1 cellular context compared by ENCODE assay signal in the genomic region with DNA sequence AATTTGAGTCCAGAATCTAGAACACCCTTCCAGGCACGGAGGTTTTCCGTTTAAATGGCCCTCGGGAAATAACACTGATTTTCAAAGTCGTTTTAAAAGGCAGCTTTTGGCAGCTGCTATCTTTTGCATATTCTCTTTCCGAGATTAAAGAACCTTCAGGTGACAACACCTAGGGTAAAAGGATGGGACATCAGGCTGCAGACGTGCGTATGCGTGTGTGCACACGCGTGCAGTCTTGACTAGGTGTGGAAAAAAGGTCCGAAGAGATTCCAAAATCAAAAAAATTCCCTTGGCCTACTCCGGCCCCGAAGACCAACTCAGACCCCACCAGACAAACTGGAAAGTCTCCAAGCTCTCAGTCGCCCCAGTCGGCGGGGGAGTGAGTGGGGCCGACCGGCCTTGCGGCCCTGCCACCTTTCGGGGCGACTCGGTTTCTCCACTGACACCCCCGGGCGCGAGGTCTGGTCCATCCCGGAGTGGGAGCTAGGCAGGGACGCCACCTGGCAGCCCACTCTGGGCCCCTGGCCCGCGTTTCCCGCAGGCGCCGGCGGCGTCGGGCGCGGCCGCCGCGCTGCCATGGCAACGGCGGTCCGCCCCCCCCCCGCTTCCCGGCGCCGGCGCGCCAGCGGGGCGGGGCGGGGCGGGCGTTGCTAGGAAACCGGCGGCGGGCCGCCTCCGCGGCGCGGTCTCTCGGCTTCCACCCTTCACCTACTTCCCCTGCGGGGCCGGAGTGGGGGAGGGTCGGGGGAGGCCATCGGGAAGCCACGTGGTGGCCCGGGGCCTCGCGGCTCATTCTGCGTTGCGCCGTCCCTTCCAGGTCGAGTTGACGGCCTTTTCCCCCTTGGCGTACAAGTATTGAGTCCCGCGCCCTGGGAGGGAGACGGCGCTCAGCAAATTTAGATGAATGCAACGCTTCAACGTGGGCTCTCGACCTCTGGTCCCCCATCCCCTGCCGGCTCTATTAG.
TF ChIP-seq lines count a peak whose summit lies in the region.

No MANE protein-coding gene starts in this region.

TF ChIP-seq in H1, 55 proteins besides CTCF, POLR2A, EP300 and RAD21 (continued from another document):
- TF ChIP-seq USF2 (IDR thresholded peaks at IDR 0.05; ENCODE audit: low read length) (peak; percentile 53), PHF8 (conservative IDR thresholded peaks at IDR 0.05; ENCODE audit: low read depth, low read length) (0 out of 2 replicates have a peak, but pooled peaks have one; percentile 38), MAX (IDR thresholded peaks at IDR 0.05) (peak; percentile 100), SUZ12 (IDR thresholded peaks at IDR 0.05; ENCODE audit: low read length) (0 out of 2 replicates have a peak, but pooled peaks have one; percentile 8), SIX5 (IDR thresholded peaks at IDR 0.05; ENCODE audit: low read depth, low read length) (no peak), SP1 (IDR thresholded peaks at IDR 0.05; ENCODE audit: low read depth, low read length) (peak; percentile 56; the same call in 1 of the 2 replicates), ZNF274 (IDR thresholded peaks at IDR 0.05; ENCODE audit: borderline replicate concordance, extremely low read depth, low read length) (no peak), SAP30 (IDR thresholded peaks at IDR 0.05; ENCODE audit: insufficient read depth, insufficient replicate concordance, low read length) (peak; percentile 65), EZH2 (IDR thresholded peaks at IDR 0.05; ENCODE audit: low read depth, low read length, severe bottlenecking) (peak; percentile 31), HDAC6 (IDR thresholded peaks at IDR 0.05; ENCODE audit: low read depth, low read length) (no peak), TAF1 (IDR thresholded peaks at IDR 0.05; ENCODE audit: low read depth, low read length) (no peak), POLR2AphosphoS5 (IDR thresholded peaks at IDR 0.05; ENCODE audit: low read depth, low read length) (peak; percentile 32; the same call in 1 of the 2 replicates), TCF12 (IDR thresholded peaks at IDR 0.05; ENCODE audit: low read depth, low read length) (peak; percentile 66; the same call in 1 of the 2 replicates), GTF2F1 (IDR thresholded peaks at IDR 0.05; ENCODE audit: borderline replicate concordance, low read depth, low read length) (0 out of 2 replicates have a peak, but pooled peaks have one; percentile 63), BRCA1 (IDR thresholded peaks at IDR 0.05; ENCODE audit: low read depth, low read length) (no peak), KDM4A (IDR thresholded peaks at IDR 0.05; ENCODE audit: low read depth, low read length, severe bottlenecking) (peak; percentile 54), TAF7 (optimal IDR thresholded peaks at IDR 0.05; ENCODE audit: borderline replicate concordance, low read depth, low read length) (no peak), SP2 (IDR thresholded peaks at IDR 0.05; ENCODE audit: low read length) (no peak), CREB1 (IDR thresholded peaks at IDR 0.05) (no peak), RXRA (IDR thresholded peaks at IDR 0.05; ENCODE audit: insufficient read depth, low read depth, low read length) (peak; percentile 86; the same call in 1 of the 2 replicates), TEAD4 (IDR thresholded peaks at IDR 0.05; ENCODE audit: low read depth, low read length) (no peak), GABPA (IDR thresholded peaks at IDR 0.05; ENCODE audit: borderline replicate concordance, insufficient read depth, low read length) (peak; percentile 44; the same call in 1 of the 2 replicates), NRF1 (IDR thresholded peaks at IDR 0.05; ENCODE audit: low read depth, low read length) (no peak), SIN3A (conservative IDR thresholded peaks at IDR 0.05 in 1 of 2, IDR thresholded peaks at IDR 0.05 in 1 of 2; ENCODE audit: low read depth in 1 of 2, low read length in 2 of 2) (peak; percentile 54 to 85; a peak in 1 of 4 replicates), CEBPB (IDR thresholded peaks at IDR 0.05; ENCODE audit: low read depth, low read length) (no peak), CHD2 (IDR thresholded peaks at IDR 0.05; ENCODE audit: low read length) (peak; percentile 56; the same call in 1 of the 2 replicates), CBX5 (IDR thresholded peaks at IDR 0.05; ENCODE audit: low read depth, low read length) (no peak), KDM1A (IDR thresholded peaks at IDR 0.05; ENCODE audit: borderline replicate concordance, low read length) (peak; percentile 92), SIRT6 (IDR thresholded peaks at IDR 0.05; ENCODE audit: low read length) (no peak), FOSL1 (IDR thresholded peaks at IDR 0.05; ENCODE audit: insufficient read depth, low read depth, low read length) (no peak), MAFK (IDR thresholded peaks at IDR 0.05; ENCODE audit: low read depth, low read length) (no peak), BACH1 (IDR thresholded peaks at IDR 0.05; ENCODE audit: low read length) (no peak), YY1 (IDR thresholded peaks at IDR 0.05; ENCODE audit: low read depth, low read length) (0 out of 2 replicates have a peak, but pooled peaks have one; percentile 32), RBBP5 (IDR thresholded peaks at IDR 0.05; ENCODE audit: borderline replicate concordance, low read depth, low read length) (peak; percentile 90), CHD1 (IDR thresholded peaks at IDR 0.05; ENCODE audit: low read depth, low read length) (no peak), SP4 (IDR thresholded peaks at IDR 0.05; ENCODE audit: low read length) (no peak), NANOG (IDR thresholded peaks at IDR 0.05; ENCODE audit: insufficient read depth, low read depth, low read length, poor library complexity, severe bottlenecking) (no peak), ASH2L (IDR thresholded peaks at IDR 0.05; ENCODE audit: low read length) (peak; percentile 79), BCL11A (IDR thresholded peaks at IDR 0.05; ENCODE audit: low read depth in 2 of 2, low read length in 2 of 2) (no peak), TBP (IDR thresholded peaks at IDR 0.05; ENCODE audit: low read depth, low read length) (no peak), RNF2 (IDR thresholded peaks at IDR 0.05; ENCODE audit: borderline replicate concordance, low read depth, low read length, missing control alignments, poor library complexity, severe bottlenecking) (no peak), POU5F1 (IDR thresholded peaks at IDR 0.05; ENCODE audit: low read depth, low read length) (no peak), RFX5 (IDR thresholded peaks at IDR 0.05; ENCODE audit: borderline replicate concordance, low read depth, low read length) (no peak), CTBP2 (IDR thresholded peaks at IDR 0.05; ENCODE audit: borderline replicate concordance, insufficient read depth, insufficient read length, low read length) (peak; percentile 37), SRF (IDR thresholded peaks at IDR 0.05; ENCODE audit: low read depth, low read length) (no peak), KDM5A (IDR thresholded peaks at IDR 0.05; ENCODE audit: low read length) (no peak), HDAC2 (IDR thresholded peaks at IDR 0.05; ENCODE audit: borderline replicate concordance in 1 of 2, low read depth in 2 of 2, low read length in 2 of 2) (peak in 1 of 2 experiments; percentile 83; a peak in 3 of 4 replicates), JUND (IDR thresholded peaks at IDR 0.05; ENCODE audit: low read length) (no peak)
- TF ChIP-seq, protein P1, sequence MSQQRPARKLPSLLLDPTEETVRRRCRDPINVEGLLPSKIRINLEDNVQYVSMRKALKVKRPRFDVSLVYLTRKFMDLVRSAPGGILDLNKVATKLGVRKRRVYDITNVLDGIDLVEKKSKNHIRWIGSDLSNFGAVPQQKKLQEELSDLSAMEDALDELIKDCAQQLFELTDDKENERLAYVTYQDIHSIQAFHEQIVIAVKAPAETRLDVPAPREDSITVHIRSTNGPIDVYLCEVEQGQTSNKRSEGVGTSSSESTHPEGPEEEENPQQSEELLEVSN (IDR thresholded peaks at IDR 0.05), result peak; percentile 99
- TF ChIP-seq, protein P2, sequence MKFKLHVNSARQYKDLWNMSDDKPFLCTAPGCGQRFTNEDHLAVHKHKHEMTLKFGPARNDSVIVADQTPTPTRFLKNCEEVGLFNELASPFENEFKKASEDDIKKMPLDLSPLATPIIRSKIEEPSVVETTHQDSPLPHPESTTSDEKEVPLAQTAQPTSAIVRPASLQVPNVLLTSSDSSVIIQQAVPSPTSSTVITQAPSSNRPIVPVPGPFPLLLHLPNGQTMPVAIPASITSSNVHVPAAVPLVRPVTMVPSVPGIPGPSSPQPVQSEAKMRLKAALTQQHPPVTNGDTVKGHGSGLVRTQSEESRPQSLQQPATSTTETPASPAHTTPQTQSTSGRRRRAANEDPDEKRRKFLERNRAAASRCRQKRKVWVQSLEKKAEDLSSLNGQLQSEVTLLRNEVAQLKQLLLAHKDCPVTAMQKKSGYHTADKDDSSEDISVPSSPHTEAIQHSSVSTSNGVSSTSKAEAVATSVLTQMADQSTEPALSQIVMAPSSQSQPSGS (IDR thresholded peaks at IDR 0.05; ENCODE audit: low read length), result no peak
- TF ChIP-seq, protein P3, sequence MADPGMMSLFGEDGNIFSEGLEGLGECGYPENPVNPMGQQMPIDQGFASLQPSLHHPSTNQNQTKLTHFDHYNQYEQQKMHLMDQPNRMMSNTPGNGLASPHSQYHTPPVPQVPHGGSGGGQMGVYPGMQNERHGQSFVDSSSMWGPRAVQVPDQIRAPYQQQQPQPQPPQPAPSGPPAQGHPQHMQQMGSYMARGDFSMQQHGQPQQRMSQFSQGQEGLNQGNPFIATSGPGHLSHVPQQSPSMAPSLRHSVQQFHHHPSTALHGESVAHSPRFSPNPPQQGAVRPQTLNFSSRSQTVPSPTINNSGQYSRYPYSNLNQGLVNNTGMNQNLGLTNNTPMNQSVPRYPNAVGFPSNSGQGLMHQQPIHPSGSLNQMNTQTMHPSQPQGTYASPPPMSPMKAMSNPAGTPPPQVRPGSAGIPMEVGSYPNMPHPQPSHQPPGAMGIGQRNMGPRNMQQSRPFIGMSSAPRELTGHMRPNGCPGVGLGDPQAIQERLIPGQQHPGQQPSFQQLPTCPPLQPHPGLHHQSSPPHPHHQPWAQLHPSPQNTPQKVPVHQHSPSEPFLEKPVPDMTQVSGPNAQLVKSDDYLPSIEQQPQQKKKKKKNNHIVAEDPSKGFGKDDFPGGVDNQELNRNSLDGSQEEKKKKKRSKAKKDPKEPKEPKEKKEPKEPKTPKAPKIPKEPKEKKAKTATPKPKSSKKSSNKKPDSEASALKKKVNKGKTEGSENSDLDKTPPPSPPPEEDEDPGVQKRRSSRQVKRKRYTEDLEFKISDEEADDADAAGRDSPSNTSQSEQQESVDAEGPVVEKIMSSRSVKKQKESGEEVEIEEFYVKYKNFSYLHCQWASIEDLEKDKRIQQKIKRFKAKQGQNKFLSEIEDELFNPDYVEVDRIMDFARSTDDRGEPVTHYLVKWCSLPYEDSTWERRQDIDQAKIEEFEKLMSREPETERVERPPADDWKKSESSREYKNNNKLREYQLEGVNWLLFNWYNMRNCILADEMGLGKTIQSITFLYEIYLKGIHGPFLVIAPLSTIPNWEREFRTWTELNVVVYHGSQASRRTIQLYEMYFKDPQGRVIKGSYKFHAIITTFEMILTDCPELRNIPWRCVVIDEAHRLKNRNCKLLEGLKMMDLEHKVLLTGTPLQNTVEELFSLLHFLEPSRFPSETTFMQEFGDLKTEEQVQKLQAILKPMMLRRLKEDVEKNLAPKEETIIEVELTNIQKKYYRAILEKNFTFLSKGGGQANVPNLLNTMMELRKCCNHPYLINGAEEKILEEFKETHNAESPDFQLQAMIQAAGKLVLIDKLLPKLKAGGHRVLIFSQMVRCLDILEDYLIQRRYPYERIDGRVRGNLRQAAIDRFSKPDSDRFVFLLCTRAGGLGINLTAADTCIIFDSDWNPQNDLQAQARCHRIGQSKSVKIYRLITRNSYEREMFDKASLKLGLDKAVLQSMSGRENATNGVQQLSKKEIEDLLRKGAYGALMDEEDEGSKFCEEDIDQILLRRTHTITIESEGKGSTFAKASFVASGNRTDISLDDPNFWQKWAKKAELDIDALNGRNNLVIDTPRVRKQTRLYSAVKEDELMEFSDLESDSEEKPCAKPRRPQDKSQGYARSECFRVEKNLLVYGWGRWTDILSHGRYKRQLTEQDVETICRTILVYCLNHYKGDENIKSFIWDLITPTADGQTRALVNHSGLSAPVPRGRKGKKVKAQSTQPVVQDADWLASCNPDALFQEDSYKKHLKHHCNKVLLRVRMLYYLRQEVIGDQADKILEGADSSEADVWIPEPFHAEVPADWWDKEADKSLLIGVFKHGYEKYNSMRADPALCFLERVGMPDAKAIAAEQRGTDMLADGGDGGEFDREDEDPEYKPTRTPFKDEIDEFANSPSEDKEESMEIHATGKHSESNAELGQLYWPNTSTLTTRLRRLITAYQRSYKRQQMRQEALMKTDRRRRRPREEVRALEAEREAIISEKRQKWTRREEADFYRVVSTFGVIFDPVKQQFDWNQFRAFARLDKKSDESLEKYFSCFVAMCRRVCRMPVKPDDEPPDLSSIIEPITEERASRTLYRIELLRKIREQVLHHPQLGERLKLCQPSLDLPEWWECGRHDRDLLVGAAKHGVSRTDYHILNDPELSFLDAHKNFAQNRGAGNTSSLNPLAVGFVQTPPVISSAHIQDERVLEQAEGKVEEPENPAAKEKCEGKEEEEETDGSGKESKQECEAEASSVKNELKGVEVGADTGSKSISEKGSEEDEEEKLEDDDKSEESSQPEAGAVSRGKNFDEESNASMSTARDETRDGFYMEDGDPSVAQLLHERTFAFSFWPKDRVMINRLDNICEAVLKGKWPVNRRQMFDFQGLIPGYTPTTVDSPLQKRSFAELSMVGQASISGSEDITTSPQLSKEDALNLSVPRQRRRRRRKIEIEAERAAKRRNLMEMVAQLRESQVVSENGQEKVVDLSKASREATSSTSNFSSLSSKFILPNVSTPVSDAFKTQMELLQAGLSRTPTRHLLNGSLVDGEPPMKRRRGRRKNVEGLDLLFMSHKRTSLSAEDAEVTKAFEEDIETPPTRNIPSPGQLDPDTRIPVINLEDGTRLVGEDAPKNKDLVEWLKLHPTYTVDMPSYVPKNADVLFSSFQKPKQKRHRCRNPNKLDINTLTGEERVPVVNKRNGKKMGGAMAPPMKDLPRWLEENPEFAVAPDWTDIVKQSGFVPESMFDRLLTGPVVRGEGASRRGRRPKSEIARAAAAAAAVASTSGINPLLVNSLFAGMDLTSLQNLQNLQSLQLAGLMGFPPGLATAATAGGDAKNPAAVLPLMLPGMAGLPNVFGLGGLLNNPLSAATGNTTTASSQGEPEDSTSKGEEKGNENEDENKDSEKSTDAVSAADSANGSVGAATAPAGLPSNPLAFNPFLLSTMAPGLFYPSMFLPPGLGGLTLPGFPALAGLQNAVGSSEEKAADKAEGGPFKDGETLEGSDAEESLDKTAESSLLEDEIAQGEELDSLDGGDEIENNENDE (IDR thresholded peaks at IDR 0.05; ENCODE audit: insufficient replicate concordance, low read length), result no peak
- TF ChIP-seq, protein P4, sequence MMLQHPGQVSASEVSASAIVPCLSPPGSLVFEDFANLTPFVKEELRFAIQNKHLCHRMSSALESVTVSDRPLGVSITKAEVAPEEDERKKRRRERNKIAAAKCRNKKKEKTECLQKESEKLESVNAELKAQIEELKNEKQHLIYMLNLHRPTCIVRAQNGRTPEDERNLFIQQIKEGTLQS (IDR thresholded peaks at IDR 0.05; ENCODE audit: insufficient read depth, low read depth, low read length), result no peak
